Comparison of ENCODE assay signal across 8 cellular contexts in genomic region chr6:125154184-125155135, GRCh38. TPM values are rescaled to one million over a fixed set of nuclear protein-coding genes. Genes with fewer than 3 reads are reported as not detected.
DNase-seq lines count a peak whose midpoint lies in the region; ATAC-seq and TF ChIP-seq lines count a peak whose summit lies in the region.

No MANE protein-coding gene starts in this region.

- H3K27me3 Mint-ChIP-seq in Caco-2 (ENCODE audit: insufficient read depth, unreplicated experiment), result peaks cover 3% of the 10 kb centered on the region
- peaks cover 31% of the 10 kb centered on the region for H3K27me3 Mint-ChIP-seq in activated B cell treated with CpG ODN at 0.5 μM for 24 hours

- H3K36me3 Mint-ChIP-seq in Caco-2 (ENCODE audit: insufficient read depth, unreplicated experiment), result no peaks in the 10 kb centered on the region
- no peaks in the 10 kb centered on the region for H3K36me3 Mint-ChIP-seq in activated B cell treated with CpG ODN at 0.5 μM for 24 hours (ENCODE audit: low read depth)

- CTCF ChIA-PET in Caco-2 (lab: Charles Lee) (interaction anchor here (0.9 to 1.5 kb wide), 7 partner anchors 9 to 284 kb away, joined by 3 to 7 read pairs (median 5); no protein-coding TSS in a partner anchor), activated B cell treated with CpG ODN at 0.5 μM for 24 hours (lab: Charles Lee) (no interaction called here)

- H3K4me1 Mint-ChIP-seq in Caco-2 (ENCODE audit: low read depth, unreplicated experiment) (peaks cover 6% of the 10 kb centered on the region), activated B cell treated with CpG ODN at 0.5 μM for 24 hours (peaks cover 11% of the 10 kb centered on the region)

- peak; percentile 47 for ATAC-seq in HG03354 (IDR thresholded peaks at IDR 0.05; ENCODE audit: poor library complexity, severe bottlenecking, unreplicated experiment)
- ATAC-seq in activated B cell treated with CpG ODN at 0.5 μM for 24 hours (ENCODE audit: low read depth), result no peak

- H3K27ac Mint-ChIP-seq in Caco-2 (ENCODE audit: unreplicated experiment) (peak overlapping the region; percentile 42), activated B cell treated with CpG ODN at 0.5 μM for 24 hours (no peak overlapping the region)

- TSS peak; percentile 67 for BruUV-seq in Caco-2 (replicated peaks; lab: Mats Ljungman, UMichigan)

- H3K9me3 Mint-ChIP-seq in Caco-2 (ENCODE audit: unreplicated experiment), result no peaks in the 10 kb centered on the region
- peaks cover 2% of the 10 kb centered on the region for H3K9me3 Mint-ChIP-seq in activated B cell treated with CpG ODN at 0.5 μM for 24 hours

- H3K4me1 ChIP-seq in Caco-2, result no peaks in the 10 kb centered on the region
- peaks cover 0 to 4% of the 10 kb centered on the region in 2 donors for H3K4me1 ChIP-seq in muscle layer of duodenum (ENCODE audit: control insufficient read depth in 1 of 2, insufficient read depth in 2 of 2, low read length in 2 of 2)

- intact Hi-C loops in Caco-2 (cut with micrococcal nuclease; ENCODE audit: unreplicated experiment) (loop anchor here (2.0 to 5.0 kb wide), 3 partner anchors 48 to 113 kb away; no protein-coding TSS in a partner anchor), activated B cell treated with CpG ODN at 0.5 μM for 24 hours (cut with micrococcal nuclease) (loop anchor here (5.0 to 10.0 kb wide), 2 partner anchors 613 to 820 kb away; no protein-coding TSS in a partner anchor)

- H3K4me3 ChIP-seq in Caco-2 (ENCODE audit: low read depth, low read length), result peak overlapping the region; percentile 78
- H3K4me3 ChIP-seq in epithelial cell of esophagus (ENCODE audit: low read length), result peak overlapping the region; percentile 89
- peak overlapping the region; percentile 69 to 79 for H3K4me3 ChIP-seq in muscle layer of duodenum (ENCODE audit: low read depth in 1 of 2, low read length in 2 of 2)

- peak; percentile 64 to 70 for DNase-seq in Caco-2
- DNase-seq in activated B cell treated with CpG ODN at 0.5 μM for 24 hours, result no peak
- peak; percentile 80 for DNase-seq in epithelial cell of esophagus (ENCODE audit: low read depth)
- peak; percentile 44 for DNase-seq in ureter (ENCODE audit: low spot score)
- DNase-seq in NCI-H2029 treated with DMSO at 0.1 percent for 48 hours (lab: John Stamatoyannopoulos, UW), result no peak
- no peak for DNase-seq in amniotic stem cell (lab: John Stamatoyannopoulos, UW)

- H3K9me3 ChIP-seq in Caco-2 (no peaks in the 10 kb centered on the region), muscle layer of duodenum (ENCODE audit: control insufficient read depth in 1 of 2, low read length in 2 of 2) (no peaks in the 10 kb centered on the region)

- no peak overlapping the region for H3K27ac ChIP-seq in muscle layer of duodenum (ENCODE audit: low read length)

- TF ChIP-seq CTCF in Caco-2 (IDR thresholded peaks at IDR 0.05; ENCODE audit: insufficient read depth in 1 of 2, low read depth in 1 of 2, low read length in 1 of 2, severe bottlenecking in 1 of 2, unreplicated experiment in 1 of 2), result peak; percentile 60 to 65
- TF ChIP-seq CTCF in activated B cell treated with CpG ODN at 0.5 μM for 24 hours (IDR thresholded peaks at IDR 0.05), result no peak
- peak; percentile 58 for TF ChIP-seq CTCF in epithelial cell of esophagus (IDR thresholded peaks at IDR 0.05; ENCODE audit: insufficient read depth, low read depth, low read length, missing control alignments)

- H3K27me3 ChIP-seq in Caco-2 (replicated peaks; ENCODE audit: control insufficient read depth, insufficient read depth, low read length) (no peaks in the 10 kb centered on the region), muscle layer of duodenum (ENCODE audit: low read depth, low read length) (no peaks in the 10 kb centered on the region)

- H3K36me3 ChIP-seq in Caco-2 (ENCODE audit: control insufficient read depth, insufficient read depth, low read length), result no peaks in the 10 kb centered on the region
- H3K36me3 ChIP-seq in muscle layer of duodenum (ENCODE audit: control insufficient read depth in 1 of 2, insufficient read depth in 2 of 2, low read length in 2 of 2), result no peaks in the 10 kb centered on the region

- peak overlapping the region; percentile 81 for H3K4me3 Mint-ChIP-seq in Caco-2 (ENCODE audit: unreplicated experiment)
- peak overlapping the region; percentile 68 for H3K4me3 Mint-ChIP-seq in activated B cell treated with CpG ODN at 0.5 μM for 24 hours

- POLR2A ChIA-PET in Caco-2 (lab: Charles Lee) (interaction anchor here (0.7 to 1.1 kb wide), 2 partner anchors 48 to 241 kb away, joined by 4 to 6 read pairs; no protein-coding TSS in a partner anchor), activated B cell treated with CpG ODN at 0.5 μM for 24 hours (lab: Charles Lee) (no interaction called here)

RNA-seq across cellular contexts. Expression of gene TPD52L1, which starts 0.9 kb away (rescaled TPM):
- total RNA-seq in Caco-2 (2022) (60.1 and 83.9 TPM in 2 replicates), activated B cell treated with CpG ODN at 0.5 μM for 24 hours (not detected in 2 replicates), ureter (54.8 TPM)

Comparison
In these comparisons a context has a peak if more than half of its experiments do, and no peak if none do; other contexts are left out.
1. DNase-seq: peak in Caco-2 (2 of 2), epithelial cell of esophagus (single experiment) and ureter (single experiment); none in activated B cell treated with CpG ODN at 0.5 μM for 24 hours (single experiment), NCI-H2029 treated with DMSO at 0.1 percent for 48 hours (single experiment) and amniotic stem cell (single experiment).
2. RNA of gene TPD52L1, which starts 0.9 kb away (total RNA-seq): 60.1 to 83.9 TPM in Caco-2 and 54.8 TPM in ureter (single experiment); not detected in activated B cell treated with CpG ODN at 0.5 μM for 24 hours; every median in the first group is over 10 times any median in the second.
3. Peak in every context shown above with its lines, with median percentiles within 50 percentile points of each other: H3K4me3 ChIP-seq.